ENCODE assay signal across 11 cellular contexts in genomic region chr16:2465653-2466415, GRCh38. TPM values are rescaled to one million over a fixed set of nuclear protein-coding genes. Genes with fewer than 3 reads are reported as not detected.
DNase-seq lines count a peak whose midpoint lies in the region; ATAC-seq and TF ChIP-seq lines count a peak whose summit lies in the region.
"Had no signal": no experiment of that assay in that cellular context is flagged by ENCODE, and none has a peak within 500 bp of the region (broad histone marks: within the 10 kb centered on the region; RNA-seq: fewer than 3 reads in every experiment).

No MANE protein-coding gene starts in this region.

- intact Hi-C loops in transverse colon (cut with DNase I; ENCODE audit: low total_unique reads), result loop anchor here (1.0 kb wide), 1 partner anchor 19 kb away; no protein-coding TSS in a partner anchor

- no peaks in the 10 kb centered on the region for H3K79me2 ChIP-seq in OCI-LY1 (ENCODE audit: insufficient read depth, low read length)

- peaks cover 13 to 38% of the 10 kb centered on the region in 2 donors for H3K27me3 Mint-ChIP-seq in effector memory CD8-positive, alpha-beta T cell

- H3K4me2 ChIP-seq in OCI-LY1 (ENCODE audit: low read length), result no peak overlapping the region

- DNase-seq in AG09309 (ENCODE audit: low read depth), result no peak
- DNase-seq in fibroblast of mammary gland (ENCODE audit: low read depth), result no peak
- DNase-seq in NK-92 (lab: John Stamatoyannopoulos, UW; ENCODE audit: unreplicated experiment), result no peak
- no peak for DNase-seq in transverse colon
- no peak for DNase-seq in effector memory CD8-positive, alpha-beta T cell
- DNase-seq: colonic mucosa, Peyer's patch had no signal

- no peaks in the 10 kb centered on the region; the same call in 1 of the 2 replicates for H3K27me3 ChIP-seq in OCI-LY1 (ENCODE audit: insufficient read depth, low read length)
- H3K27me3 ChIP-seq in transverse colon, result peaks cover 38% of the 10 kb centered on the region

- TF ChIP-seq CTCF in AG09309 (IDR thresholded peaks at IDR 0.05; ENCODE audit: control insufficient read depth, insufficient read depth, low read depth, low read length, missing control alignments) (peak; percentile 24), GM12873 (IDR thresholded peaks at IDR 0.05; ENCODE audit: insufficient read depth, low read depth, low read length, missing control alignments) (peak; percentile 44), OCI-LY1 (IDR thresholded peaks at IDR 0.05; ENCODE audit: low read length) (peak; percentile 42), fibroblast of mammary gland (conservative IDR thresholded peaks at IDR 0.05; ENCODE audit: control insufficient read depth, insufficient read depth, low read depth, low read length) (peak; percentile 33), transverse colon (IDR thresholded peaks at IDR 0.05) (no peak)

- no peaks in the 10 kb centered on the region for H3F3A ChIP-seq in OCI-LY1 (ENCODE audit: insufficient read depth, low read length)

- H3K4me1 Mint-ChIP-seq in effector memory CD8-positive, alpha-beta T cell (ENCODE audit: low read depth in 2 of 2), result peaks cover 0 to 7% of the 10 kb centered on the region in 2 donors

- in situ Hi-C loops in transverse colon (cut with MboI; ENCODE audit: low pct_ligation_motif_present in 1 of 4, low pct_unique_long_range_greater_than_20kb in 1 of 4, low sequenced_read_pairs in 3 of 4), result no loop called here

- H3K9me3 ChIP-seq in OCI-LY1 (ENCODE audit: low read length), result no peaks in the 10 kb centered on the region
- no peaks in the 10 kb centered on the region for H3K9me3 ChIP-seq in transverse colon
- H3K9me3 ChIP-seq: colonic mucosa, Peyer's patch had no signal

- no peak overlapping the region for H2AFZ ChIP-seq in OCI-LY1 (ENCODE audit: low read length)

- H3K4me3 Mint-ChIP-seq in effector memory CD8-positive, alpha-beta T cell, result no peak overlapping the region

- H3K27ac ChIP-seq in OCI-LY1 (ENCODE audit: low read depth, low read length, poor library complexity, severe bottlenecking) (no peak overlapping the region), transverse colon (no peak overlapping the region)
- H3K27ac ChIP-seq: colonic mucosa, Peyer's patch had no signal

- no peaks in the 10 kb centered on the region for H4K20me1 ChIP-seq in OCI-LY1 (ENCODE audit: insufficient read depth, low read length)

- H3K36me3 ChIP-seq in OCI-LY1 (ENCODE audit: insufficient read depth, low read length), result peaks cover 8% of the 10 kb centered on the region; the same call in 1 of the 2 replicates
- H3K36me3 ChIP-seq in transverse colon, result no peaks in the 10 kb centered on the region
- H3K36me3 ChIP-seq: colonic mucosa, Peyer's patch had no signal

- no peaks in the 10 kb centered on the region for H3K9me2 ChIP-seq in OCI-LY1 (ENCODE audit: low read depth, low read length)

- H3K27ac Mint-ChIP-seq in effector memory CD8-positive, alpha-beta T cell, result no peak overlapping the region
- H3K27ac Mint-ChIP-seq: mesothelial cell of epicardium had no signal

- no peaks in the 10 kb centered on the region for H3K9me3 Mint-ChIP-seq in effector memory CD8-positive, alpha-beta T cell
- H3K9me3 Mint-ChIP-seq: mesothelial cell of epicardium had no signal

- H3K4me1 ChIP-seq in OCI-LY1 (ENCODE audit: insufficient read depth, low read length, severe bottlenecking), result peaks cover 37% of the 10 kb centered on the region
- peaks cover 4 to 28% (median 19%) of the 10 kb centered on the region in 4 donors for H3K4me1 ChIP-seq in transverse colon
- H3K4me1 ChIP-seq: colonic mucosa had no signal

- no peak for ATAC-seq in HG03520 (IDR thresholded peaks at IDR 0.05; ENCODE audit: unreplicated experiment)
- no peak for ATAC-seq in effector memory CD8-positive, alpha-beta T cell (replicated peaks)

- no peaks in the 10 kb centered on the region for H3K36me3 Mint-ChIP-seq in effector memory CD8-positive, alpha-beta T cell (ENCODE audit: insufficient read depth)
- H3K36me3 Mint-ChIP-seq: mesothelial cell of epicardium had no signal

- TF ChIP-seq POLR2A in transverse colon (IDR thresholded peaks at IDR 0.05), result no peak

- WGBS in transverse colon (ENCODE audit: low coverage in 1 of 2), 2 donors, result 82 to 91% methylated on average over 6 to 11 of the region's 12 CpGs

- no peak overlapping the region for H3K9ac ChIP-seq in OCI-LY1 (ENCODE audit: low read length)

- H3K4me3 ChIP-seq in AG09309 (ENCODE audit: control insufficient read depth, low read depth, low read length) (no peak overlapping the region), OCI-LY1 (ENCODE audit: low read depth, low read length, poor library complexity, severe bottlenecking) (no peak overlapping the region), fibroblast of mammary gland (ENCODE audit: control insufficient read depth, low read depth, low read length) (no peak overlapping the region), transverse colon (no peak overlapping the region)
- H3K4me3 ChIP-seq: colonic mucosa, Peyer's patch had no signal

- TF ChIP-seq EP300 in transverse colon (IDR thresholded peaks at IDR 0.05; ENCODE audit: low read depth), result no peak

RNA-seq across cellular contexts. Expression of gene NTN3, which starts 5.3 kb away (rescaled TPM):
- total RNA-seq in transverse colon, result not detected
- total RNA-seq: colonic mucosa, Peyer's patch had no signal

RNA-seq across cellular contexts. Expression of gene TEDC2, which starts 5.9 kb away (rescaled TPM):
- total RNA-seq in transverse colon, result 1 to 10 TPM in 2 of 4 donors, not detected in 2; 1.4 to 2.3 TPM

RNA-seq across cellular contexts. Expression of gene TBC1D24, which starts 9.1 kb away (rescaled TPM):
- total RNA-seq in transverse colon, result 10 to 100 TPM in 2 of 4 donors, 1 to 10 TPM in 2; 8.3 to 19.3 (median 11.6) TPM

RNA-seq across cellular contexts. Expression of gene CCNF, which starts 36.6 kb away (rescaled TPM):
- total RNA-seq in transverse colon, result 10 to 100 TPM in 1 of 4 donors, 1 to 10 TPM in 2, under 1 TPM in 1; 0.75 to 24.9 (median 2.3) TPM

RNA-seq across cellular contexts. Expression of gene ATP6V0C, which starts 47.9 kb away (rescaled TPM):
- 100 to 1,000 TPM; 101 to 237 (median 135) TPM for total RNA-seq in transverse colon

Comparison
In these comparisons a context has a peak if more than half of its experiments do, and no peak if none do; other contexts are left out.
1. CTCF ChIP-seq: peak in AG09309 (single experiment), GM12873 (single experiment), OCI-LY1 (single experiment) and fibroblast of mammary gland (single experiment); none in transverse colon (0 of 5).